Comparison of ENCODE assay signal across 1 cellular context in the genomic region with DNA sequence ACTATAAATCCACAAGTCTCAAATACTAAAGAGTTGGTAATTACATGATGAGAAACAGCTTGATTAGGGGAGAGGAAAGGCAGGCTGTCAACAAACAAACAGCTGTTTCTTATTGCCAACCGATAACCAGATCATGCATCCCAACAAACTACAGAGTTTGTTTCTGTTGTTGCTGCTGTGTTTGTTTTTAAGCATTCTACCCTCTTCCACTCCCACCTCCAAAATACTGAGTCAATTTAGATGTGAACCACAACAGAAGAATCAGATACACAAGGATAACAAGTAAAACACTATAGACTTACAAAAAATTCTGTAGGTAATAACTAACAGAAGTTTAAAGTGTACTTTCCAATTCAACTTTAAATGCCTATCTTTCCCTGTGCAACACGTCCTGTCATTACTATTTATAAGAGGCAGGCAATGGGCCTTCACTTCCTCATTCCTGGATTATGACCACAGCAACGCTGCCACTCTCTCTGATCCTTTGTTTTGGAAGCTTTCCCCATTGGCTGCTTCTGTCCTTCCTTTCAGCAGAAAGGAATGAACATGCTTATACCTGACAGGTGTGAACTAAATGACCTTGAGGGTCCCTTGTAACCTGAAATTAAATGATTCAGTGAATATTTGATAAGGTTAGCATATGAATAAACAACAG.
TF ChIP-seq lines count a peak whose summit lies in the region.

No MANE protein-coding gene starts in this region.

TF ChIP-seq in H1, 55 proteins besides CTCF, POLR2A, EP300 and RAD21 (continued from another document):
- TF ChIP-seq, protein P1, sequence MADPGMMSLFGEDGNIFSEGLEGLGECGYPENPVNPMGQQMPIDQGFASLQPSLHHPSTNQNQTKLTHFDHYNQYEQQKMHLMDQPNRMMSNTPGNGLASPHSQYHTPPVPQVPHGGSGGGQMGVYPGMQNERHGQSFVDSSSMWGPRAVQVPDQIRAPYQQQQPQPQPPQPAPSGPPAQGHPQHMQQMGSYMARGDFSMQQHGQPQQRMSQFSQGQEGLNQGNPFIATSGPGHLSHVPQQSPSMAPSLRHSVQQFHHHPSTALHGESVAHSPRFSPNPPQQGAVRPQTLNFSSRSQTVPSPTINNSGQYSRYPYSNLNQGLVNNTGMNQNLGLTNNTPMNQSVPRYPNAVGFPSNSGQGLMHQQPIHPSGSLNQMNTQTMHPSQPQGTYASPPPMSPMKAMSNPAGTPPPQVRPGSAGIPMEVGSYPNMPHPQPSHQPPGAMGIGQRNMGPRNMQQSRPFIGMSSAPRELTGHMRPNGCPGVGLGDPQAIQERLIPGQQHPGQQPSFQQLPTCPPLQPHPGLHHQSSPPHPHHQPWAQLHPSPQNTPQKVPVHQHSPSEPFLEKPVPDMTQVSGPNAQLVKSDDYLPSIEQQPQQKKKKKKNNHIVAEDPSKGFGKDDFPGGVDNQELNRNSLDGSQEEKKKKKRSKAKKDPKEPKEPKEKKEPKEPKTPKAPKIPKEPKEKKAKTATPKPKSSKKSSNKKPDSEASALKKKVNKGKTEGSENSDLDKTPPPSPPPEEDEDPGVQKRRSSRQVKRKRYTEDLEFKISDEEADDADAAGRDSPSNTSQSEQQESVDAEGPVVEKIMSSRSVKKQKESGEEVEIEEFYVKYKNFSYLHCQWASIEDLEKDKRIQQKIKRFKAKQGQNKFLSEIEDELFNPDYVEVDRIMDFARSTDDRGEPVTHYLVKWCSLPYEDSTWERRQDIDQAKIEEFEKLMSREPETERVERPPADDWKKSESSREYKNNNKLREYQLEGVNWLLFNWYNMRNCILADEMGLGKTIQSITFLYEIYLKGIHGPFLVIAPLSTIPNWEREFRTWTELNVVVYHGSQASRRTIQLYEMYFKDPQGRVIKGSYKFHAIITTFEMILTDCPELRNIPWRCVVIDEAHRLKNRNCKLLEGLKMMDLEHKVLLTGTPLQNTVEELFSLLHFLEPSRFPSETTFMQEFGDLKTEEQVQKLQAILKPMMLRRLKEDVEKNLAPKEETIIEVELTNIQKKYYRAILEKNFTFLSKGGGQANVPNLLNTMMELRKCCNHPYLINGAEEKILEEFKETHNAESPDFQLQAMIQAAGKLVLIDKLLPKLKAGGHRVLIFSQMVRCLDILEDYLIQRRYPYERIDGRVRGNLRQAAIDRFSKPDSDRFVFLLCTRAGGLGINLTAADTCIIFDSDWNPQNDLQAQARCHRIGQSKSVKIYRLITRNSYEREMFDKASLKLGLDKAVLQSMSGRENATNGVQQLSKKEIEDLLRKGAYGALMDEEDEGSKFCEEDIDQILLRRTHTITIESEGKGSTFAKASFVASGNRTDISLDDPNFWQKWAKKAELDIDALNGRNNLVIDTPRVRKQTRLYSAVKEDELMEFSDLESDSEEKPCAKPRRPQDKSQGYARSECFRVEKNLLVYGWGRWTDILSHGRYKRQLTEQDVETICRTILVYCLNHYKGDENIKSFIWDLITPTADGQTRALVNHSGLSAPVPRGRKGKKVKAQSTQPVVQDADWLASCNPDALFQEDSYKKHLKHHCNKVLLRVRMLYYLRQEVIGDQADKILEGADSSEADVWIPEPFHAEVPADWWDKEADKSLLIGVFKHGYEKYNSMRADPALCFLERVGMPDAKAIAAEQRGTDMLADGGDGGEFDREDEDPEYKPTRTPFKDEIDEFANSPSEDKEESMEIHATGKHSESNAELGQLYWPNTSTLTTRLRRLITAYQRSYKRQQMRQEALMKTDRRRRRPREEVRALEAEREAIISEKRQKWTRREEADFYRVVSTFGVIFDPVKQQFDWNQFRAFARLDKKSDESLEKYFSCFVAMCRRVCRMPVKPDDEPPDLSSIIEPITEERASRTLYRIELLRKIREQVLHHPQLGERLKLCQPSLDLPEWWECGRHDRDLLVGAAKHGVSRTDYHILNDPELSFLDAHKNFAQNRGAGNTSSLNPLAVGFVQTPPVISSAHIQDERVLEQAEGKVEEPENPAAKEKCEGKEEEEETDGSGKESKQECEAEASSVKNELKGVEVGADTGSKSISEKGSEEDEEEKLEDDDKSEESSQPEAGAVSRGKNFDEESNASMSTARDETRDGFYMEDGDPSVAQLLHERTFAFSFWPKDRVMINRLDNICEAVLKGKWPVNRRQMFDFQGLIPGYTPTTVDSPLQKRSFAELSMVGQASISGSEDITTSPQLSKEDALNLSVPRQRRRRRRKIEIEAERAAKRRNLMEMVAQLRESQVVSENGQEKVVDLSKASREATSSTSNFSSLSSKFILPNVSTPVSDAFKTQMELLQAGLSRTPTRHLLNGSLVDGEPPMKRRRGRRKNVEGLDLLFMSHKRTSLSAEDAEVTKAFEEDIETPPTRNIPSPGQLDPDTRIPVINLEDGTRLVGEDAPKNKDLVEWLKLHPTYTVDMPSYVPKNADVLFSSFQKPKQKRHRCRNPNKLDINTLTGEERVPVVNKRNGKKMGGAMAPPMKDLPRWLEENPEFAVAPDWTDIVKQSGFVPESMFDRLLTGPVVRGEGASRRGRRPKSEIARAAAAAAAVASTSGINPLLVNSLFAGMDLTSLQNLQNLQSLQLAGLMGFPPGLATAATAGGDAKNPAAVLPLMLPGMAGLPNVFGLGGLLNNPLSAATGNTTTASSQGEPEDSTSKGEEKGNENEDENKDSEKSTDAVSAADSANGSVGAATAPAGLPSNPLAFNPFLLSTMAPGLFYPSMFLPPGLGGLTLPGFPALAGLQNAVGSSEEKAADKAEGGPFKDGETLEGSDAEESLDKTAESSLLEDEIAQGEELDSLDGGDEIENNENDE (IDR thresholded peaks at IDR 0.05; ENCODE audit: insufficient replicate concordance, low read length) = no peak
- TF ChIP-seq RBBP5 (IDR thresholded peaks at IDR 0.05; ENCODE audit: borderline replicate concordance, low read depth, low read length) (no peak), CREB1 (IDR thresholded peaks at IDR 0.05) (no peak), TEAD4 (IDR thresholded peaks at IDR 0.05; ENCODE audit: low read depth, low read length) (no peak), CHD2 (IDR thresholded peaks at IDR 0.05; ENCODE audit: low read length) (no peak), FOSL1 (IDR thresholded peaks at IDR 0.05; ENCODE audit: insufficient read depth, low read depth, low read length) (no peak), TCF12 (IDR thresholded peaks at IDR 0.05; ENCODE audit: low read depth, low read length) (no peak)
